In genomic region chr15:90414408-90415028, GRCh38 we compare ENCODE assay signal across 8 cellular contexts. TPM values are rescaled to one million over a fixed set of nuclear protein-coding genes. Genes with fewer than 3 reads are reported as not detected.
A peak's percentile ranks its signal among the peaks of the same experiment; 100 is the strongest.
DNase-seq lines count a peak whose midpoint lies in the region; ATAC-seq lines count a peak whose summit lies in the region.

No MANE protein-coding gene starts in this region.

- H3K4me3 ChIP-seq in skin epidermis, result peak overlapping the region in 1 of 7 experiments; percentile 9

- H3K4me3 Mint-ChIP-seq in T-cell, result peak overlapping the region; percentile 36 to 54 (median 36)

- peaks cover 0 to 3% (median 2%) of the 10 kb centered on the region in 3 donors for H3K9me3 Mint-ChIP-seq in T-cell

- H3K36me3 Mint-ChIP-seq in T-cell, result peaks cover 32% of the 10 kb centered on the region

- POLR2A ChIA-PET in T-cell (lab: Charles Lee), result no interaction called here

- intact Hi-C loops in head of caudate nucleus (cut with DNase I), result no loop called here

- CTCF ChIA-PET in T-cell (lab: Charles Lee), result interaction anchor here in 1 of 2 donors (0.7 to 1.2 kb wide), 2 partner anchors 95 to 460 kb away, joined by 3 read pairs; no protein-coding TSS in a partner anchor

- ATAC-seq in T-cell (replicated peaks in 1 of 4), result no peak

- no peaks in the 10 kb centered on the region for H3K27me3 Mint-ChIP-seq in T-cell

- peaks cover 84 to 90% (median 84%) of the 10 kb centered on the region in 3 donors for H3K4me1 Mint-ChIP-seq in T-cell

- peak overlapping the region; percentile 82 to 88 for H3K27ac Mint-ChIP-seq in T-cell

- H3K27ac ChIP-seq in epithelial cell of prostate (peak overlapping the region; percentile 82), skin epidermis (peak overlapping the region in 20 of 21 experiments; percentile 4 to 87 (median 72))

- DNase-seq in EL (peak; percentile 92), T-cell (no peak), epithelial cell of prostate (ENCODE audit: low read depth, low spot score) (no peak), head of caudate nucleus (no peak), T-helper 9 cell (no peak), NCI-H510A treated with DMSO at 0.1 percent for 48 hours (lab: John Stamatoyannopoulos, UW) (no peak), activated gamma-delta T cell treated with Interleukin-2 at 50 U/mL for 16 hours (no peak)

RNA-seq across cellular contexts. Expression of gene IQGAP1, which starts 26.5 kb away (rescaled TPM):
- 100 to 1,000 TPM; 125 to 158 (median 127) TPM for total RNA-seq in T-cell
